16 cellular contexts compared by ENCODE assay signal in the genomic region with DNA sequence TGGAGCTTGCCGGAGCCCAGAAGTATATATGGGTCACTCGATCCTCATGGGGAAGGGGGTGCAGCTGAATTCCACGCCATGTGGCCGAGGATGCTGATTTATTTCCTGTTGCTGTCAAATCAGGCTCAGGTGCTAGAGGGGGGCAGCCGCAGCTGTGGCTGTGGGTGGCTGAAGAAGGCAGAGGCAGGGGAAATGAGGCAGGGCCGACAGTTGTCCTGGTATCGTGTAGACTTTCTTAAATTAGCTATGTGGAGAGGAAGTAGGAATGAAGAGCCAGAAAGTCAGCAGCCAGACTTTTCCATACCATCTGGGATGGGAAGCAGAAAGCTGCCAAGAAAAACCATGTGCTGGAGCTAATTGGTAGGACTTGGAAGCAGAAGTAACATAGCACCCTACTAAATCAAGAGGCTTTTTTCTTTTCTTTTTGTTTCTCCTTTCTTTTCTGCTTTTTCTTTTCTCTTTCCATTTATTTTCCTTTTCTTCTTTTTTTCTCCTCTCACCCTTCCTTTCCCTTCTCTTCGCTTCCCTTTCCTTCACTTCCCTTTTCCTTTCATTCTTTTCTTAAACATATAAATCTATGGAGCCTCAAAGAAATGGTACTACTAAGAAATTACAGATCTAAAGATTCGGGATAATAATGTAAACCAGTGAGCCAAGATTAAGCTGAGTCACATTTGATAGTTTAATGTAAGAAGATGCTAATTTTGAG.
DNase-seq lines count a peak whose midpoint lies in the region; ATAC-seq, FAIRE-seq and TF ChIP-seq lines count a peak whose summit lies in the region.
"Had no signal": no experiment of that assay in that cellular context is flagged by ENCODE, and none has a peak within 500 bp of the region (broad histone marks: within the 10 kb centered on the region; RNA-seq: fewer than 3 reads in every experiment).

No MANE protein-coding gene starts in this region.

- H3K27ac ChIP-seq in HEK293 (ENCODE audit: extremely low read depth, low read depth, low read length) (no peak overlapping the region), astrocyte (ENCODE audit: low read depth, low read length) (no peak overlapping the region), hepatocyte (no peak overlapping the region)

- no peak overlapping the region for H3K4me3 Mint-ChIP-seq in astrocyte (ENCODE audit: unreplicated experiment)
- H3K4me3 Mint-ChIP-seq: nephron progenitor cell, type B pancreatic cell had no signal

- TF ChIP-seq CTCF in HEK293 (tag by site-specific recombination; IDR thresholded peaks at IDR 0.05) (no peak), astrocyte (IDR thresholded peaks at IDR 0.05; ENCODE audit: insufficient read depth, low read depth, low read length) (no peak), hepatocyte (IDR thresholded peaks at IDR 0.05; ENCODE audit: poor library complexity) (no peak)

- CTCF ChIA-PET in HEK293 (lab: Yijun Ruan, JAX) = interaction anchor here (0.5 to 2.2 kb wide), 3 partner anchors 8 to 176 kb away, joined by 3 to 6 read pairs (median 4); no protein-coding TSS in a partner anchor

- no peak overlapping the region for H3K27ac Mint-ChIP-seq in astrocyte (ENCODE audit: unreplicated experiment)
- H3K27ac Mint-ChIP-seq: nephron progenitor cell, type B pancreatic cell had no signal

- no peaks in the 10 kb centered on the region for H3K9me2 ChIP-seq in hepatocyte (replicated peaks; ENCODE audit: insufficient read depth)

- H3K36me3 ChIP-seq in HEK293 (ENCODE audit: control insufficient read depth in 2 of 2, insufficient read depth in 1 of 2, low read length in 2 of 2) (no peaks in the 10 kb centered on the region), astrocyte (ENCODE audit: insufficient read depth, low read length) (no peaks in the 10 kb centered on the region), hepatocyte (replicated peaks; ENCODE audit: insufficient read depth, low read depth) (no peaks in the 10 kb centered on the region)

- peaks cover 6% of the 10 kb centered on the region for H3K27me3 Mint-ChIP-seq in astrocyte (ENCODE audit: low read depth, unreplicated experiment)

- H3K4me1 Mint-ChIP-seq in astrocyte (ENCODE audit: low read depth, unreplicated experiment) = peaks cover 4% of the 10 kb centered on the region

- no peak overlapping the region for H2AFZ ChIP-seq in astrocyte (ENCODE audit: low read depth, low read length)
- H2AFZ ChIP-seq in hepatocyte = no peak overlapping the region

- 88% methylated on average over 9 of the region's 9 CpGs for WGBS in hepatocyte (ENCODE audit: low lambda C conversion rate, missing lambda C conversion rate)

- H3K79me2 ChIP-seq in astrocyte (ENCODE audit: insufficient read depth, low read length) (no peaks in the 10 kb centered on the region), hepatocyte (no peaks in the 10 kb centered on the region)

- ATAC-seq in SK-N-SH treated with all-trans-retinoic acid at 6 μM for 48 hours = no peak; the same call in 2 of the 3 replicates
- ATAC-seq: sciatic nerve had no signal

- H3K9ac ChIP-seq in astrocyte (ENCODE audit: low read length) = no peak overlapping the region

- FAIRE-seq in astrocyte (lab: Jason Lieb, UNC) = no peak
- FAIRE-seq: D721Med had no signal

- H3K4me3 ChIP-seq in HEK293 (ENCODE audit: low read depth, low read length) (no peak overlapping the region), astrocyte (ENCODE audit: insufficient read depth, low read depth, low read length) (no peak overlapping the region), hepatocyte (no peak overlapping the region)

- no peaks in the 10 kb centered on the region for H3K9me3 ChIP-seq in HEK293 (ENCODE audit: control insufficient read depth, insufficient read depth, low read depth, low read length)
- no peaks in the 10 kb centered on the region for H3K9me3 ChIP-seq in astrocyte (ENCODE audit: insufficient read depth, low read depth, low read length)
- no peaks in the 10 kb centered on the region for H3K9me3 ChIP-seq in hepatocyte (ENCODE audit: low read depth)

- DNase-seq in AG08395 (ENCODE audit: low spot score) (peak; percentile 52), astrocyte (ENCODE audit: low read depth) (peak; percentile 66), inferior parietal cortex (ENCODE audit: extremely low spot score) (peak; percentile 66), hepatocyte (ENCODE audit: low spot score) (no peak), NCI-H1105 (lab: John Stamatoyannopoulos, UW) (no peak)
- DNase-seq in effector CD8-positive, alpha-beta T cell (lab: John Stamatoyannopoulos, UW) = no peak
- DNase-seq: activated CD4-positive, alpha-beta T cell treated with anti-CD3 and anti-CD28 coated beads, Interleukin-2, amount 50 U/mL, for 48 hours; activated T-cell treated with anti-CD3 and anti-CD28 coated beads, Interleukin-2, amount 50 U/mL, for 48 hours; cortex of kidney; nephron progenitor cell; stimulated activated CD4-positive, alpha-beta T cell treated with anti-CD3 and anti-CD28 coated beads, Interleukin-4, amount 100 ng/mL, for 24 hours had no signal

- peaks cover 3% of the 10 kb centered on the region for H3K9me3 Mint-ChIP-seq in astrocyte (ENCODE audit: unreplicated experiment)
- H3K9me3 Mint-ChIP-seq: type B pancreatic cell had no signal

- POLR2A ChIA-PET in HEK293 (lab: Yijun Ruan, JAX) = no interaction called here

- no peak overlapping the region for H3K4me2 ChIP-seq in astrocyte (ENCODE audit: low read length)
- no peak overlapping the region for H3K4me2 ChIP-seq in hepatocyte

- H3K36me3 Mint-ChIP-seq in astrocyte (ENCODE audit: low read depth, unreplicated experiment) = no peaks in the 10 kb centered on the region
- H3K36me3 Mint-ChIP-seq: type B pancreatic cell had no signal

- H3K27me3 ChIP-seq in astrocyte (ENCODE audit: insufficient read depth, low read length) = no peaks in the 10 kb centered on the region
- peaks cover 10% of the 10 kb centered on the region for H3K27me3 ChIP-seq in hepatocyte

- no peaks in the 10 kb centered on the region for H3K4me1 ChIP-seq in HEK293 (ENCODE audit: control insufficient read depth, insufficient read depth, low read length)
- H3K4me1 ChIP-seq in astrocyte (ENCODE audit: insufficient read depth, low read length) = no peaks in the 10 kb centered on the region
- no peaks in the 10 kb centered on the region for H3K4me1 ChIP-seq in hepatocyte (ENCODE audit: insufficient read depth)

- H4K20me1 ChIP-seq in astrocyte (ENCODE audit: insufficient read depth, low read length) = no peaks in the 10 kb centered on the region
- no peaks in the 10 kb centered on the region for H4K20me1 ChIP-seq in hepatocyte (ENCODE audit: insufficient read depth, poor library complexity, severe bottlenecking)

TF ChIP-seq in HEK293, 187 proteins besides CTCF, POLR2A, EP300 and RAD21:
- TF ChIP-seq PRDM1 (tag by site-specific recombination; IDR thresholded peaks at IDR 0.05) (peak; percentile 94), ZNF302 (tag by site-specific recombination; IDR thresholded peaks at IDR 0.05; ENCODE audit: low read depth) (no peak), SP2 (tag by site-specific recombination; IDR thresholded peaks at IDR 0.05) (no peak), ZNF121 (tag by site-specific recombination; IDR thresholded peaks at IDR 0.05) (no peak)

TF ChIP-seq in SK-N-SH treated with all-trans-retinoic acid at 6 μM for 48 hours, 23 proteins besides CTCF, POLR2A, EP300 and RAD21 (continues in another document):
- no peak for TF ChIP-seq PPARA (CRISPR knock-in tag; IDR thresholded peaks at IDR 0.05; ENCODE audit: borderline replicate concordance)
- no peak for TF ChIP-seq TCF4 (CRISPR knock-in tag; IDR thresholded peaks at IDR 0.05; ENCODE audit: borderline replicate concordance)
- TF ChIP-seq ZC3H10 (CRISPR knock-in tag; IDR thresholded peaks at IDR 0.05) = no peak
- TF ChIP-seq, protein P1, sequence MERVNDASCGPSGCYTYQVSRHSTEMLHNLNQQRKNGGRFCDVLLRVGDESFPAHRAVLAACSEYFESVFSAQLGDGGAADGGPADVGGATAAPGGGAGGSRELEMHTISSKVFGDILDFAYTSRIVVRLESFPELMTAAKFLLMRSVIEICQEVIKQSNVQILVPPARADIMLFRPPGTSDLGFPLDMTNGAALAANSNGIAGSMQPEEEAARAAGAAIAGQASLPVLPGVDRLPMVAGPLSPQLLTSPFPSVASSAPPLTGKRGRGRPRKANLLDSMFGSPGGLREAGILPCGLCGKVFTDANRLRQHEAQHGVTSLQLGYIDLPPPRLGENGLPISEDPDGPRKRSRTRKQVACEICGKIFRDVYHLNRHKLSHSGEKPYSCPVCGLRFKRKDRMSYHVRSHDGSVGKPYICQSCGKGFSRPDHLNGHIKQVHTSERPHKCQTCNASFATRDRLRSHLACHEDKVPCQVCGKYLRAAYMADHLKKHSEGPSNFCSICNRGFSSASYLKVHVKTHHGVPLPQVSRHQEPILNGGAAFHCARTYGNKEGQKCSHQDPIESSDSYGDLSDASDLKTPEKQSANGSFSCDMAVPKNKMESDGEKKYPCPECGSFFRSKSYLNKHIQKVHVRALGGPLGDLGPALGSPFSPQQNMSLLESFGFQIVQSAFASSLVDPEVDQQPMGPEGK (CRISPR knock-in tag; IDR thresholded peaks at IDR 0.05; ENCODE audit: borderline replicate concordance) = no peak
- no peak for TF ChIP-seq ZNF8 (CRISPR knock-in tag; IDR thresholded peaks at IDR 0.05)
- TF ChIP-seq ZFP30 (CRISPR knock-in tag; IDR thresholded peaks at IDR 0.05) = no peak
- no peak for TF ChIP-seq TOX (CRISPR knock-in tag; IDR thresholded peaks at IDR 0.05; ENCODE audit: borderline replicate concordance)
- TF ChIP-seq ISL1 (CRISPR knock-in tag; IDR thresholded peaks at IDR 0.05) = no peak
- TF ChIP-seq ARNTL (CRISPR knock-in tag; IDR thresholded peaks at IDR 0.05; ENCODE audit: borderline replicate concordance, low read depth) = no peak
- TF ChIP-seq, protein P2, sequence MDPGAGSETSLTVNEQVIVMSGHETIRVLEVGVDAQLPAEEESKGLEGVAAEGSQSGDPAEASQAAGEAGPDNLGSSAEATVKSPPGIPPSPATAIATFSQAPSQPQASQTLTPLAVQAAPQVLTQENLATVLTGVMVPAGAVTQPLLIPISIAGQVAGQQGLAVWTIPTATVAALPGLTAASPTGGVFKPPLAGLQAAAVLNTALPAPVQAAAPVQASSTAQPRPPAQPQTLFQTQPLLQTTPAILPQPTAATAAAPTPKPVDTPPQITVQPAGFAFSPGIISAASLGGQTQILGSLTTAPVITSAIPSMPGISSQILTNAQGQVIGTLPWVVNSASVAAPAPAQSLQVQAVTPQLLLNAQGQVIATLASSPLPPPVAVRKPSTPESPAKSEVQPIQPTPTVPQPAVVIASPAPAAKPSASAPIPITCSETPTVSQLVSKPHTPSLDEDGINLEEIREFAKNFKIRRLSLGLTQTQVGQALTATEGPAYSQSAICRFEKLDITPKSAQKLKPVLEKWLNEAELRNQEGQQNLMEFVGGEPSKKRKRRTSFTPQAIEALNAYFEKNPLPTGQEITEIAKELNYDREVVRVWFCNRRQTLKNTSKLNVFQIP (CRISPR knock-in tag; IDR thresholded peaks at IDR 0.05; ENCODE audit: borderline replicate concordance, low read depth) = no peak
- TF ChIP-seq SNAI2 (CRISPR knock-in tag; IDR thresholded peaks at IDR 0.05) = no peak
- TF ChIP-seq CSDC2 (CRISPR knock-in tag; IDR thresholded peaks at IDR 0.05) = no peak
- no peak for TF ChIP-seq ZFP3 (CRISPR knock-in tag; IDR thresholded peaks at IDR 0.05)
- TF ChIP-seq RARB (CRISPR knock-in tag; IDR thresholded peaks at IDR 0.05) = no peak

Comparison
In these comparisons a context has a peak if more than half of its experiments do, and no peak if none do; other contexts are left out.
1. DNase-seq: peak in AG08395 (single experiment), astrocyte (single experiment) and inferior parietal cortex (single experiment); none in effector CD8-positive, alpha-beta T cell (single experiment), hepatocyte (single experiment) and NCI-H1105 (single experiment).